ENCODE assay signal across 1 cellular context in the genomic region with DNA sequence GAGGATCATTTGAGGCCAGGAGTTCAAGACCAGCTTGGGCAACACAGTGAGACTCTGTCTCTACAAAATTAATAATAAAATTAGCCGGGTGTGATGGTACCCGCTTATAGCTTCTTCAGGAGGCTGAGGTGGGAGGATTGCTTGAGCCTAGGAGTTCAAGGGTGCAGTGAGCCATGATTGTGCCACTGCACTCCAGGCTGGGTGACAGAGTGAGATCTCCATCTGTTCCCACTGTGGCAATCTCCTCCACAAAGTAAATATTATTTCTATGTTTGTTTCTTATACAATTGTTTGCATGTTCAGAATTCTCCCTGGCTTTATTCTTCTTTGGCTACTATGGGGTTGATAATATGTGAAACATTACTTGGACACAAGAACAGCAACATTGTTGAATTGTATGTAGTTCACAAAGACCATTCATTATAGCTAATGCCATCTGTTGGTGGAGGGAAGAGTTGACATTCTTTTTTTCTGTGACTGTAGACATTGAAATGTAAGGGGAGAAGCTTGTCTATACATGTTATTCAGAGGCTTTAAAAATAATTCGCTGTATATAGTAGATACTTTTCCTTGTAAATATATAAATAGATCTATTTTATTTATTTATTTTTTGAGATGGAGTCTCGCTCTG.
TF ChIP-seq lines count a peak whose summit lies in the region.

No MANE protein-coding gene starts in this region.

TF ChIP-seq in K562, 482 proteins besides CTCF, POLR2A, EP300 and RAD21 (continued from another document):
- TF ChIP-seq, protein P1, sequence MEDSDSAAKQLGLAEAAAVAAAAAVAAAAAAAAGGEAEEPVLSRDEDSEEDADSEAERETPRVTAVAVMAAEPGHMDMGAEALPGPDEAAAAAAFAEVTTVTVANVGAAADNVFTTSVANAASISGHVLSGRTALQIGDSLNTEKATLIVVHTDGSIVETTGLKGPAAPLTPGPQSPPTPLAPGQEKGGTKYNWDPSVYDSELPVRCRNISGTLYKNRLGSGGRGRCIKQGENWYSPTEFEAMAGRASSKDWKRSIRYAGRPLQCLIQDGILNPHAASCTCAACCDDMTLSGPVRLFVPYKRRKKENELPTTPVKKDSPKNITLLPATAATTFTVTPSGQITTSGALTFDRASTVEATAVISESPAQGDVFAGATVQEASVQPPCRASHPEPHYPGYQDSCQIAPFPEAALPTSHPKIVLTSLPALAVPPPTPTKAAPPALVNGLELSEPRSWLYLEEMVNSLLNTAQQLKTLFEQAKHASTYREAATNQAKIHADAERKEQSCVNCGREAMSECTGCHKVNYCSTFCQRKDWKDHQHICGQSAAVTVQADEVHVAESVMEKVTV (CRISPR knock-in tag; IDR thresholded peaks at IDR 0.05), result 0 out of 2 replicates have a peak, but pooled peaks have one; percentile 53
- TF ChIP-seq SMC3 (conservative IDR thresholded peaks at IDR 0.05; ENCODE audit: insufficient read depth, low read depth, low read length) (peak; percentile 37; the same call in 1 of the 2 replicates), ZNF134 (CRISPR knock-in tag; conservative IDR thresholded peaks at IDR 0.05) (no peak), NCOA6 (IDR thresholded peaks at IDR 0.05) (no peak), GATAD2A (IDR thresholded peaks at IDR 0.05) (no peak)
- TF ChIP-seq, protein P2, sequence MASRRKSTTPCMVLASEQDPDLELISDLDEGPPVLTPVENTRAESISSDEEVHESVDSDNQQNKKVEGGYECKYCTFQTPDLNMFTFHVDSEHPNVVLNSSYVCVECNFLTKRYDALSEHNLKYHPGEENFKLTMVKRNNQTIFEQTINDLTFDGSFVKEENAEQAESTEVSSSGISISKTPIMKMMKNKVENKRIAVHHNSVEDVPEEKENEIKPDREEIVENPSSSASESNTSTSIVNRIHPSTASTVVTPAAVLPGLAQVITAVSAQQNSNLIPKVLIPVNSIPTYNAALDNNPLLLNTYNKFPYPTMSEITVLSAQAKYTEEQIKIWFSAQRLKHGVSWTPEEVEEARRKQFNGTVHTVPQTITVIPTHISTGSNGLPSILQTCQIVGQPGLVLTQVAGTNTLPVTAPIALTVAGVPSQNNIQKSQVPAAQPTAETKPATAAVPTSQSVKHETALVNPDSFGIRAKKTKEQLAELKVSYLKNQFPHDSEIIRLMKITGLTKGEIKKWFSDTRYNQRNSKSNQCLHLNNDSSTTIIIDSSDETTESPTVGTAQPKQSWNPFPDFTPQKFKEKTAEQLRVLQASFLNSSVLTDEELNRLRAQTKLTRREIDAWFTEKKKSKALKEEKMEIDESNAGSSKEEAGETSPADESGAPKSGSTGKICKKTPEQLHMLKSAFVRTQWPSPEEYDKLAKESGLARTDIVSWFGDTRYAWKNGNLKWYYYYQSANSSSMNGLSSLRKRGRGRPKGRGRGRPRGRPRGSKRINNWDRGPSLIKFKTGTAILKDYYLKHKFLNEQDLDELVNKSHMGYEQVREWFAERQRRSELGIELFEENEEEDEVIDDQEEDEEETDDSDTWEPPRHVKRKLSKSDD (conservative IDR thresholded peaks at IDR 0.05; ENCODE audit: low read length), result no peak
